In the genomic region with DNA sequence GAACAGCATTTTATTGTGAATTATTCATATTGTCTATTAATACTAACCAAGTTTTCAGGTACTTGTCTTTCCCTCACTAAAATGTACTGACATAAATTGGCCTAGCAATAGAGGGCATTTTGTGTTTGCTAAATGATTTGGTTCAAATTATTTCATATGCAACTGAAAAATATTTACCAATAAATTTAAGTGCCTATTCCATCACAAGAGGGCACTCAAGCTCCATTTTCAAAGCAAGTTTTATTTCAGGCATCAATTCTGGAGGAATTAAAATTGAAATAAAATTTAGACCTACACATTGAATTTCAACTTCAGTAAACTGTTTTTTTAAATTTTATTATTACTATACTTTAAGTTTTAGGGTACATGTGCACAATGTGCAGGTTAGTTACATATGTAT, we compare ENCODE assay signal across 8 cellular contexts.
A peak's percentile ranks its signal among the peaks of the same experiment; 100 is the strongest.
DNase-seq lines count a peak whose midpoint lies in the region; ATAC-seq and TF ChIP-seq lines count a peak whose summit lies in the region.

No MANE protein-coding gene starts in this region.

- DNase-seq in heart right ventricle (no peak), cardiac septum (ENCODE audit: low spot score) (no peak), RPMI7951 (ENCODE audit: low read depth) (peak; percentile 25), fibroblast of the conjunctiva (ENCODE audit: low read depth) (peak; percentile 10), upper lobe of right lung (no peak), left lobe of liver (ENCODE audit: low spot score) (no peak), cerebellar nuclear complex (lab: John Stamatoyannopoulos, UW) (no peak), NCI-H2107 treated with DMSO at 0.1 percent for 48 hours (lab: John Stamatoyannopoulos, UW; ENCODE audit: unreplicated experiment) (no peak)

- H3K4me3 ChIP-seq in heart right ventricle, result no peak overlapping the region
- H3K4me3 ChIP-seq in upper lobe of right lung, result no peak overlapping the region

- no peaks in the 10 kb centered on the region for H3K27me3 ChIP-seq in heart right ventricle
- H3K27me3 ChIP-seq in upper lobe of right lung, result no peaks in the 10 kb centered on the region

- ATAC-seq in heart right ventricle (no peak), upper lobe of right lung (no peak), left lobe of liver (no peak)

- H3K9me3 ChIP-seq in heart right ventricle (no peaks in the 10 kb centered on the region), upper lobe of right lung (no peaks in the 10 kb centered on the region)

- intact Hi-C loops in heart right ventricle (cut with DNase I) (loop anchor here in 4 of 10 donors (5.0 to 10.0 kb wide), 5 partner anchors 165 to 1268 kb away; no protein-coding TSS in a partner anchor), cardiac septum (cut with DNase I) (no loop called here), upper lobe of right lung (cut with DNase I) (no loop called here)

- H3K4me1 ChIP-seq in heart right ventricle (no peaks in the 10 kb centered on the region), upper lobe of right lung (no peaks in the 10 kb centered on the region)

- H3K36me3 ChIP-seq in heart right ventricle (no peaks in the 10 kb centered on the region), upper lobe of right lung (no peaks in the 10 kb centered on the region)

- H3K27ac ChIP-seq in heart right ventricle (no peak overlapping the region), upper lobe of right lung (no peak overlapping the region)

- TF ChIP-seq CTCF in heart right ventricle (IDR thresholded peaks at IDR 0.05) (peak; percentile 14 to 59 (median 48)), upper lobe of right lung (IDR thresholded peaks at IDR 0.05) (peak; percentile 41)

Comparison
In these comparisons a context has a peak if more than half of its experiments do, and no peak if none do; other contexts are left out.
1. DNase-seq: peak in RPMI7951 (single experiment) and fibroblast of the conjunctiva (single experiment); none in heart right ventricle (0 of 2), cardiac septum (single experiment), upper lobe of right lung (single experiment), left lobe of liver (single experiment), cerebellar nuclear complex (0 of 2) and NCI-H2107 treated with DMSO at 0.1 percent for 48 hours (single experiment).